ENCODE assay signal across 8 cellular contexts in the genomic region with DNA sequence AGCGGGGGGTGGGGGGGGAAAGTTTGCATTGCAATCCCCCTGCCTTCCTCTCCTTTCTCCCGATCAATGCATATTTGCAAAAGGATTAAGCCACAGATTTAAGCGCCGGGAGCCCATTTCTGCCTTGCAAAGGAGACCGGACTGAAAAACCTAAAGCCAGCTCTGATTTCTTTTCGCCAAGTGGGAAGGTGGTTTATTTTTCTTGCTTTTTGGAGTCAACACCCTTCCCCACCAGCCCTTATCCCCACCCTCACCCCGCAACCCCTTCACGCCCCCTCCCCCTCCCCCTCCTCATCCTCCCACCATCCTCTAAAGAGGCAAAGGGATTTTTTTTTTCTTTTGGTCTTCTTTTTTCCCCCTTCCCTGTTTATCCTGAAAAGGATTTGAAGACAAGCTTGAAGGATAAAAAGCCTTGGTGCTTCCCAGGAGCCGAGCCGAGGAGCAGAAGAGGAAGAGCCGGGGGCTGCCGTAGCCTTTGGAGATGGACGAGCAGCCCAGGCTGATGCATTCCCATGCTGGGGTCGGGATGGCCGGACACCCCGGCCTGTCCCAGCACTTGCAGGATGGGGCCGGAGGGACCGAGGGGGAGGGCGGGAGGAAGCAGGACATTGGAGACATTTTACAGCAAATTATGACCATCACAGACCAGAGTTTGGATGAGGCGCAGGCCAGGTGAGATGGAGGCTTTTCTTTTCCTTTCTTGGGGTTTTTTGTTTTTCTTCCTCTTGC. TPM values are rescaled to one million over a fixed set of nuclear protein-coding genes. Genes with fewer than 3 reads are reported as not detected.
A peak's percentile ranks its signal among the peaks of the same experiment; 100 is the strongest.
DNase-seq lines count a peak whose midpoint lies in the region; ATAC-seq and TF ChIP-seq lines count a peak whose summit lies in the region.

No MANE protein-coding gene starts in this region.

- H3K27ac ChIP-seq in RWPE1, result peak overlapping the region; percentile 81

- peak overlapping the region; percentile 54 for H3K4me3 ChIP-seq in epithelial cell of esophagus (ENCODE audit: low read length)

- no peak for TF ChIP-seq CTCF in RWPE1 (conservative IDR thresholded peaks at IDR 0.05; ENCODE audit: low read depth)
- TF ChIP-seq CTCF in epithelial cell of esophagus (IDR thresholded peaks at IDR 0.05; ENCODE audit: insufficient read depth, low read depth, low read length, missing control alignments), result no peak
- no peak for TF ChIP-seq CTCF in GM20000 (IDR thresholded peaks at IDR 0.05; ENCODE audit: extremely low read depth, missing control alignments)

- ATAC-seq in stimulated activated naive CD8-positive, alpha-beta T cell treated with anti-CD3 and anti-CD28 coated beads, Interleukin-15, Interleukin-2, amounts not matched to agents 100 U/mL and 50 U/mL, for 24 hours, result no peak

- CTCF ChIA-PET in RWPE1 (lab: Yijun Ruan, JAX), result interaction anchor here (0.6 to 0.8 kb wide), 2 partner anchors 228 to 346 kb away, joined by 3 read pairs; no protein-coding TSS in a partner anchor

- peak overlapping the region; percentile 65 for H3K4me3 Mint-ChIP-seq in stimulated activated naive CD8-positive, alpha-beta T cell treated with anti-CD3 and anti-CD28 coated beads, Interleukin-15, Interleukin-2, amounts not matched to agents 100 ng/mL and 50 ng/mL, for 24 hours

- POLR2A ChIA-PET in RWPE1 (lab: Yijun Ruan, JAX; ENCODE audit: low non-redundant PET), result no interaction called here

- H3K36me3 Mint-ChIP-seq in stimulated activated naive CD8-positive, alpha-beta T cell treated with anti-CD3 and anti-CD28 coated beads, Interleukin-15, Interleukin-2, amounts not matched to agents 100 ng/mL and 50 ng/mL, for 24 hours (ENCODE audit: low read depth), result no peaks in the 10 kb centered on the region

- H3K4me1 Mint-ChIP-seq in stimulated activated naive CD8-positive, alpha-beta T cell treated with anti-CD3 and anti-CD28 coated beads, Interleukin-15, Interleukin-2, amounts not matched to agents 100 ng/mL and 50 ng/mL, for 24 hours (ENCODE audit: low read depth), result peaks cover 12% of the 10 kb centered on the region

- no peak overlapping the region for H3K27ac Mint-ChIP-seq in stimulated activated naive CD8-positive, alpha-beta T cell treated with anti-CD3 and anti-CD28 coated beads, Interleukin-15, Interleukin-2, amounts not matched to agents 100 ng/mL and 50 ng/mL, for 24 hours

- no peaks in the 10 kb centered on the region for H3K9me3 Mint-ChIP-seq in stimulated activated naive CD8-positive, alpha-beta T cell treated with anti-CD3 and anti-CD28 coated beads, Interleukin-15, Interleukin-2, amounts not matched to agents 100 ng/mL and 50 ng/mL, for 24 hours

- peaks cover 41% of the 10 kb centered on the region for H3K27me3 Mint-ChIP-seq in stimulated activated naive CD8-positive, alpha-beta T cell treated with anti-CD3 and anti-CD28 coated beads, Interleukin-15, Interleukin-2, amounts not matched to agents 100 ng/mL and 50 ng/mL, for 24 hours

- no peak for DNase-seq in stimulated activated naive CD8-positive, alpha-beta T cell treated with anti-CD3 and anti-CD28 coated beads, Interleukin-15, Interleukin-2, amounts not matched to agents 100 U/mL and 50 U/mL, for 24 hours
- DNase-seq in RWPE1 (ENCODE audit: low spot score), result peak; percentile 6
- DNase-seq in epithelial cell of esophagus (ENCODE audit: low read depth), result peak; percentile 53
- DNase-seq in midbrain (lab: John Stamatoyannopoulos, UW), result peak; percentile 64
- peak; percentile 47 for DNase-seq in ureter (ENCODE audit: low spot score)
- no peak for DNase-seq in activated gamma-delta T cell (lab: John Stamatoyannopoulos, UW)
- no peak for DNase-seq in GM20000 (ENCODE audit: low spot score)

RNA-seq across cellular contexts. Expression of a gene that starts 0.5 kb away (rescaled TPM):
- 169 TPM for total RNA-seq in ureter

Comparison
In these comparisons a context has a peak if more than half of its experiments do, and no peak if none do; other contexts are left out.
1. DNase-seq: peak in RWPE1 (single experiment), epithelial cell of esophagus (single experiment), midbrain (single experiment) and ureter (single experiment); none in stimulated activated naive CD8-positive, alpha-beta T cell treated with anti-CD3 and anti-CD28 coated beads, Interleukin-15, Interleukin-2, amounts not matched to agents 100 U/mL and 50 U/mL, for 24 hours (single experiment), activated gamma-delta T cell (single experiment) and GM20000 (single experiment).